Comparison of ENCODE assay signal across 8 cellular contexts in the genomic region with DNA sequence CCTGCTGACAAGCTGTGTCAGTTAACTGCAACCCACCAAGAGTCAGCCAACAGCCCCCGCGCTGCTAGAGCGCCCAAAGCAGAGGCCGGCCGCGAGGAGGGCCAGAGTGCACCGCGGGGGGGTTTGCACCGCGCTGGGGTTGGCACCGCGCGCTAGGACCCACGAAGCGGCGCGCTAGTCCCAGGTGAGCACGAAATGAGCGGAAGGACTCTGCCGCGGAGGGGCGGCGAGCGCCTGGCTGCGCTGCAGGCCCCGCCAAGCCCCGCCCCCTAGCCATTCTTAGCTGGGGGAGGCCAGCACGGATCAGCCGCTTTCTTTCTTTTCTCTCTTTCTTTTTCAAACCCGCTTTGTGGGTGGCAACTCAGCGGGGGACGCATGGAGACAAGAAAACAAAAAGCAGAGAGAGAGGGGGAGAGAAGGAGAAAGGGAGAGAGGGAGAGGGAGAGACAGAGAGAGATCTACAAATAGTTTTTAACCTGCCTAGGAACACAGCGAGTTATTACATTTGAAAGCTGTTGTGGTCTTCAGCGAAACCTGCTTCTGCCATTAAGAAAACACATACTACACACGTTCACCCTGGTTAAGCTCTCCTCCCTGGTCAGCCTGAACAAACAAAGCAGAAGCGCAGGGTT. TPM values are rescaled to one million over a fixed set of nuclear protein-coding genes. Genes with fewer than 3 reads are reported as not detected.
DNase-seq lines count a peak whose midpoint lies in the region; ATAC-seq, FAIRE-seq and TF ChIP-seq lines count a peak whose summit lies in the region.

No MANE protein-coding gene starts in this region.

- intact Hi-C loops in thyroid gland (cut with DNase I) = no loop called here

- peaks cover 29% of the 10 kb centered on the region for H3K4me1 ChIP-seq in ES-I3 (ENCODE audit: insufficient read depth, low read length)
- H3K4me1 ChIP-seq in thymus (ENCODE audit: control insufficient read depth, insufficient read depth, low read length) = peaks cover 6% of the 10 kb centered on the region
- H3K4me1 ChIP-seq in small intestine (ENCODE audit: control insufficient read depth in 2 of 2, insufficient read depth in 1 of 2, low read depth in 1 of 2, low read length in 1 of 2) = no peaks in the 10 kb centered on the region
- peaks cover 5 to 11% of the 10 kb centered on the region in 2 donors for H3K4me1 ChIP-seq in thyroid gland

- H3K27ac ChIP-seq in thymus (ENCODE audit: low read depth) (no peak overlapping the region), small intestine (ENCODE audit: low read depth in 1 of 2, low read length in 1 of 2) (no peak overlapping the region), thyroid gland (no peak overlapping the region)

- H3K9ac ChIP-seq in ES-I3 (ENCODE audit: low read depth, low read length) = peak overlapping the region; percentile 53; the same call in 1 of the 2 replicates

- H3K4me3 ChIP-seq in thymus (ENCODE audit: low read length) (peak overlapping the region; percentile 37), small intestine (ENCODE audit: low read depth in 1 of 2, low read length in 2 of 2) (peak overlapping the region in 1 of 2 donors; percentile 18), thyroid gland (replicated peaks in 1 of 3) (no peak overlapping the region)

- H3K9me3 ChIP-seq in ES-I3 (ENCODE audit: control insufficient read depth, insufficient read depth, low read length) (no peaks in the 10 kb centered on the region), thymus (ENCODE audit: control insufficient read depth) (peaks cover 1% of the 10 kb centered on the region), small intestine (ENCODE audit: control insufficient read depth, low read depth) (no peaks in the 10 kb centered on the region), thyroid gland (no peaks in the 10 kb centered on the region)

- no peak for FAIRE-seq in small intestine (lab: Jason Lieb, UNC)

- peak; percentile 73 for DNase-seq in NCI-H1105 treated with DMSO at 0.1 percent for 48 hours (lab: John Stamatoyannopoulos, UW)
- DNase-seq in activated CD8-positive, alpha-beta memory T cell treated with anti-CD3 and anti-CD28 coated beads for 24 hours = peak; percentile 80
- DNase-seq in left kidney (ENCODE audit: low read depth, low spot score) = peak; percentile 71
- DNase-seq in small intestine = no peak
- DNase-seq in thyroid gland = no peak

- TF ChIP-seq CTCF in thyroid gland (IDR thresholded peaks at IDR 0.05) = no peak

- H3K27me3 ChIP-seq in thymus (ENCODE audit: control insufficient read depth, insufficient read depth) = peaks cover 95% of the 10 kb centered on the region
- peaks cover 28 to 63% of the 10 kb centered on the region in 2 donors for H3K27me3 ChIP-seq in small intestine (ENCODE audit: control insufficient read depth in 2 of 2, insufficient read depth in 2 of 2, low read length in 2 of 2)
- H3K27me3 ChIP-seq in thyroid gland = peaks cover 99% of the 10 kb centered on the region

- TF ChIP-seq POLR2A in thyroid gland (IDR thresholded peaks at IDR 0.05) = no peak

- WGBS in thymus = 3% methylated on average over 36 of the region's 36 CpGs
- WGBS in small intestine, 3 donors = 1 to 2% (median 2%) methylated on average over 33 to 36 of the region's 36 CpGs
- WGBS in thyroid gland, 2 donors = 5% methylated on average over 34 of the region's 36 CpGs

- no peaks in the 10 kb centered on the region for H3K36me3 ChIP-seq in ES-I3 (ENCODE audit: insufficient read depth, low read length)
- no peaks in the 10 kb centered on the region for H3K36me3 ChIP-seq in thymus (ENCODE audit: control insufficient read depth, insufficient read depth)
- H3K36me3 ChIP-seq in small intestine (ENCODE audit: control insufficient read depth in 2 of 2, insufficient read depth in 2 of 2, low read length in 2 of 2) = no peaks in the 10 kb centered on the region
- no peaks in the 10 kb centered on the region for H3K36me3 ChIP-seq in thyroid gland

- ATAC-seq in GM21576 (IDR thresholded peaks at IDR 0.05; ENCODE audit: unreplicated experiment) = peak; percentile 90

RNA-seq across cellular contexts. Expression of a gene that starts 6.9 kb away (rescaled TPM):
- 0.16 TPM for polyA plus RNA-seq in thymus
- polyA plus RNA-seq in small intestine = not detected
- not detected for total RNA-seq in thyroid gland

Comparison
In these comparisons a context has a peak if more than half of its experiments do, and no peak if none do; other contexts are left out.
1. DNase-seq: peak in NCI-H1105 treated with DMSO at 0.1 percent for 48 hours (single experiment), activated CD8-positive, alpha-beta memory T cell treated with anti-CD3 and anti-CD28 coated beads for 24 hours (single experiment) and left kidney (single experiment); none in small intestine (single experiment) and thyroid gland (0 of 2).